In genomic region chr12:89935850-89936249, GRCh38 we compare ENCODE assay signal across 12 cellular contexts.
DNase-seq lines count a peak whose midpoint lies in the region; ATAC-seq and TF ChIP-seq lines count a peak whose summit lies in the region.
"Had no signal": no experiment of that assay in that cellular context is flagged by ENCODE, and none has a peak within 500 bp of the region (broad histone marks: within the 10 kb centered on the region; RNA-seq: fewer than 3 reads in every experiment).

No MANE protein-coding gene starts in this region.

- H3K9me3 Mint-ChIP-seq in dendritic cell treated with granulocyte-macrophage colony-stimulating factor and Interleukin-4, amounts not matched to agents 40 ng/mL and 50 ng/mL, for 4 days: peaks cover under 1% of the 10 kb centered on the region

- no peak overlapping the region for H3K4me3 Mint-ChIP-seq in dendritic cell treated with granulocyte-macrophage colony-stimulating factor and Interleukin-4, amounts not matched to agents 40 ng/mL and 50 ng/mL, for 4 days

- TF ChIP-seq POLR2A in esophagus squamous epithelium (IDR thresholded peaks at IDR 0.05): no peak
- no peak for TF ChIP-seq POLR2A in erythroblast (IDR thresholded peaks at IDR 0.05; ENCODE audit: low read length)

- no peak for TF ChIP-seq CTCF in esophagus squamous epithelium (IDR thresholded peaks at IDR 0.05)

- H3K27ac Mint-ChIP-seq in dendritic cell treated with granulocyte-macrophage colony-stimulating factor and Interleukin-4, amounts not matched to agents 40 ng/mL and 50 ng/mL, for 4 days: peak overlapping the region; percentile 38

- DNase-seq in esophagus squamous epithelium (lab: John Stamatoyannopoulos, UW) (no peak), erythroblast (lab: John Stamatoyannopoulos, UW) (no peak), SIG-M5 treated with dmso at 0.1 percent for 504 hours (lab: John Stamatoyannopoulos, UW; ENCODE audit: unreplicated experiment) (no peak), DMS79 (lab: John Stamatoyannopoulos, UW) (no peak)
- DNase-seq: aorta, DMS 273 treated with DMSO at 0.1 percent for 48 hours, MG63 had no signal

- H3K36me3 ChIP-seq in esophagus squamous epithelium: no peaks in the 10 kb centered on the region
- H3K36me3 ChIP-seq: MG63 had no signal

- ATAC-seq in GM18517 (IDR thresholded peaks at IDR 0.05; ENCODE audit: unreplicated experiment): peak; percentile 65
- peak; percentile 87 for ATAC-seq in GM19463 (IDR thresholded peaks at IDR 0.05; ENCODE audit: unreplicated experiment)
- peak; percentile 71 for ATAC-seq in HG03045 (IDR thresholded peaks at IDR 0.05; ENCODE audit: unreplicated experiment)

- H3K36me3 Mint-ChIP-seq in dendritic cell treated with granulocyte-macrophage colony-stimulating factor and Interleukin-4, amounts not matched to agents 40 ng/mL and 50 ng/mL, for 4 days (ENCODE audit: low read depth): no peaks in the 10 kb centered on the region

- H3K27ac ChIP-seq in esophagus squamous epithelium: no peak overlapping the region
- H3K27ac ChIP-seq: VCaP had no signal

- no peaks in the 10 kb centered on the region for H3K27me3 Mint-ChIP-seq in dendritic cell treated with granulocyte-macrophage colony-stimulating factor and Interleukin-4, amounts not matched to agents 40 ng/mL and 50 ng/mL, for 4 days

- no peaks in the 10 kb centered on the region for H3K9me3 ChIP-seq in esophagus squamous epithelium
- H3K9me3 ChIP-seq: MG63 had no signal

- no peaks in the 10 kb centered on the region for H3K4me1 ChIP-seq in esophagus squamous epithelium

- peaks cover 23% of the 10 kb centered on the region for H3K4me1 Mint-ChIP-seq in dendritic cell treated with granulocyte-macrophage colony-stimulating factor and Interleukin-4, amounts not matched to agents 40 ng/mL and 50 ng/mL, for 4 days (ENCODE audit: low read depth)

- H3K4me3 ChIP-seq in esophagus squamous epithelium: no peak overlapping the region
- H3K4me3 ChIP-seq: MG63 had no signal

- intact Hi-C loops in dendritic cell treated with granulocyte-macrophage colony-stimulating factor and Interleukin-4, amounts not matched to agents 40 ng/mL and 50 ng/mL, for 4 days (cut with micrococcal nuclease): no loop called here
- intact Hi-C loops in esophagus squamous epithelium (cut with DNase I): no loop called here

- H3K27me3 ChIP-seq in esophagus squamous epithelium: no peaks in the 10 kb centered on the region
- H3K27me3 ChIP-seq: MG63 had no signal

- 77 to 83% methylated on average over 6 of the region's 6 CpGs for WGBS in esophagus squamous epithelium, 2 donors
